ENCODE assay signal across 9 cellular contexts in genomic region chr7:1457949-1458675, GRCh38. TPM values are rescaled to one million over a fixed set of nuclear protein-coding genes. Genes with fewer than 3 reads are reported as not detected.
DNase-seq lines count a peak whose midpoint lies in the region; ATAC-seq, FAIRE-seq and TF ChIP-seq lines count a peak whose summit lies in the region.
"Had no signal": no experiment of that assay in that cellular context is flagged by ENCODE, and none has a peak within 500 bp of the region (broad histone marks: within the 10 kb centered on the region; RNA-seq: fewer than 3 reads in every experiment).

No MANE protein-coding gene starts in this region.

- WGBS in A549 (ENCODE audit: missing lambda C conversion rate), result 47% methylated on average over 19 of the region's 23 CpGs
- 69% methylated on average over 23 of the region's 23 CpGs for WGBS in HUES64
- WGBS in mesenchymal stem cell, result 53% methylated on average over 23 of the region's 23 CpGs

- H3K27me3 Mint-ChIP-seq in brain, result no peaks in the 10 kb centered on the region

- peak overlapping the region in 1 of 2 experiments; percentile 2 for H3K23ac ChIP-seq in mesenchymal stem cell (ENCODE audit: low read length in 2 of 2)

- H3K36me3 Mint-ChIP-seq in brain, result no peaks in the 10 kb centered on the region

- H3K27ac Mint-ChIP-seq in brain, result peak overlapping the region in 4 of 5 experiments; percentile 17 to 56 (median 54)

- H3K36me3 ChIP-seq in HUES64 (ENCODE audit: insufficient read depth, low read length), result no peaks in the 10 kb centered on the region
- H3K36me3 ChIP-seq in mesenchymal stem cell (ENCODE audit: control insufficient read depth in 1 of 2, insufficient read depth in 2 of 2, low read depth in 1 of 2, low read length in 2 of 2), result peaks cover 0 to 16% of the 10 kb centered on the region in 2 experiments

- CTCF ChIA-PET in A549 (lab: Yijun Ruan, JAX), result interaction anchor here (1.1 to 19.9 kb wide), 6 partner anchors 10 to 276 kb away, joined by 4 to 209 read pairs (median 8); no protein-coding TSS in a partner anchor

- H3K4me1 ChIP-seq in A549 (peaks cover 57% of the 10 kb centered on the region), HUES64 (ENCODE audit: insufficient read depth, low read length) (no peaks in the 10 kb centered on the region), mesenchymal stem cell (ENCODE audit: control insufficient read depth, insufficient read depth, low read depth, low read length) (peaks cover 69% of the 10 kb centered on the region)

- no peak for FAIRE-seq in A549 (lab: Jason Lieb, UNC)
- FAIRE-seq: GM18507 had no signal

- H2BK5ac ChIP-seq in mesenchymal stem cell (ENCODE audit: low read depth, low read length, poor library complexity, severe bottlenecking), result no peak overlapping the region

- TF ChIP-seq EP300 in A549 (IDR thresholded peaks at IDR 0.05), result no peak

- H3K9me3 ChIP-seq in A549 (no peaks in the 10 kb centered on the region), HUES64 (ENCODE audit: insufficient read depth, low read depth, low read length) (no peaks in the 10 kb centered on the region), mesenchymal stem cell (ENCODE audit: control insufficient read depth, low read length) (no peaks in the 10 kb centered on the region)

- no peak overlapping the region for H2AK5ac ChIP-seq in mesenchymal stem cell (ENCODE audit: low read length, severe bottlenecking)

- H3K9me3 Mint-ChIP-seq in brain, result no peaks in the 10 kb centered on the region

- peak overlapping the region; percentile 21 to 84 for H3K4ac ChIP-seq in mesenchymal stem cell (ENCODE audit: low read depth in 1 of 2, low read length in 2 of 2)

- peak overlapping the region; percentile 81 to 87 (median 82) for H3K4me3 Mint-ChIP-seq in brain

- peak overlapping the region; percentile 29 for H2BK15ac ChIP-seq in mesenchymal stem cell (ENCODE audit: low read depth, poor library complexity, severe bottlenecking)

- no peak for TF ChIP-seq POLR2A in A549 (IDR thresholded peaks at IDR 0.05; ENCODE audit: low read length)

- ATAC-seq in A549 (no peak; a peak in 1 of 6 replicates), GM19467 (IDR thresholded peaks at IDR 0.05; ENCODE audit: unreplicated experiment) (no peak)

- H3K4me1 Mint-ChIP-seq in brain, result peaks cover 40% of the 10 kb centered on the region

- no peak overlapping the region for H2AFZ ChIP-seq in mesenchymal stem cell (ENCODE audit: low read depth, low read length)

- POLR2A ChIA-PET in A549 (lab: Yijun Ruan, JAX), result interaction anchor here (1.6 kb wide), 2 partner anchors 11 to 19 kb away, joined by 6 read pairs; no protein-coding TSS in a partner anchor

- H3K4me2 ChIP-seq in A549, result peak overlapping the region; percentile 100
- H3K4me2 ChIP-seq in mesenchymal stem cell (ENCODE audit: low read length, poor library complexity, severe bottlenecking), result peak overlapping the region; percentile 94

- peak overlapping the region; percentile 88 to 91 for H3K27ac ChIP-seq in A549
- H3K27ac ChIP-seq in HUES64 (ENCODE audit: low read depth, low read length), result no peak overlapping the region
- peak overlapping the region; percentile 80 for H3K27ac ChIP-seq in mesenchymal stem cell (ENCODE audit: low read length, poor library complexity, severe bottlenecking)

- peak overlapping the region; percentile 19 to 45 for H2BK12ac ChIP-seq in mesenchymal stem cell (ENCODE audit: low read length in 2 of 2)

- H3K27me3 ChIP-seq in HUES64 (ENCODE audit: insufficient read depth, low read length), result no peaks in the 10 kb centered on the region
- H3K27me3 ChIP-seq in mesenchymal stem cell (ENCODE audit: control insufficient read depth in 1 of 2, insufficient read depth in 1 of 2, low read length in 2 of 2), result no peaks in the 10 kb centered on the region

- H4K91ac ChIP-seq in mesenchymal stem cell (ENCODE audit: low read length), result peak overlapping the region; percentile 66

- DNase-seq in A549 (ENCODE audit: low read depth in 1 of 2, low spot score in 1 of 2) (no peak), mesenchymal stem cell (peak; percentile 43), GM19240 (ENCODE audit: insufficient read length, low spot score) (no peak), NCI-H345 treated with DMSO at 0.1 percent for 48 hours (lab: John Stamatoyannopoulos, UW; ENCODE audit: unreplicated experiment) (no peak), NCI-H82 treated with DMSO at 0.1 percent for 48 hours (lab: John Stamatoyannopoulos, UW; ENCODE audit: unreplicated experiment) (no peak)

- TF ChIP-seq CTCF in A549 (IDR thresholded peaks at IDR 0.05) (no peak), brain (conservative IDR thresholded peaks at IDR 0.05) (no peak)

- H3K14ac ChIP-seq in mesenchymal stem cell (ENCODE audit: low read length in 2 of 2), result peak overlapping the region in 1 of 2 experiments; percentile 91

- H3K79me1 ChIP-seq in mesenchymal stem cell (replicated peaks; ENCODE audit: low read length, poor library complexity, severe bottlenecking), result peaks cover 11% of the 10 kb centered on the region

- H3K9ac ChIP-seq in HUES64 (ENCODE audit: low read depth, low read length) (peak overlapping the region; percentile 75; the same call in 1 of the 2 replicates), mesenchymal stem cell (ENCODE audit: low read length) (peak overlapping the region; percentile 86)

- peak overlapping the region; percentile 82 for H2BK120ac ChIP-seq in mesenchymal stem cell (ENCODE audit: low read depth, low read length)

- TF ChIP-seq RAD21 in A549 (conservative IDR thresholded peaks at IDR 0.05 in 1 of 2, IDR thresholded peaks at IDR 0.05 in 1 of 2), result no peak

- peak overlapping the region; percentile 58 to 91 for H3K18ac ChIP-seq in mesenchymal stem cell (ENCODE audit: low read depth in 1 of 2, low read length in 2 of 2)

- peak overlapping the region; percentile 50 for H4K8ac ChIP-seq in mesenchymal stem cell (ENCODE audit: low read length)

- H3K4me3 ChIP-seq in A549 (peak overlapping the region; percentile 96), HUES64 (ENCODE audit: low read length) (peak overlapping the region; percentile 90), mesenchymal stem cell (ENCODE audit: insufficient read depth in 1 of 2, low read depth in 1 of 2, low read length in 2 of 2) (peak overlapping the region; percentile 87 to 94)

TF ChIP-seq in A549, 52 proteins besides CTCF, POLR2A, EP300 and RAD21 (continues in another document):
- TF ChIP-seq BCL3 (IDR thresholded peaks at IDR 0.05) (no peak), HEYL (CRISPR knock-in tag; IDR thresholded peaks at IDR 0.05) (no peak), BHLHE40 (IDR thresholded peaks at IDR 0.05; ENCODE audit: low read depth, low read length) (no peak), FOXS1 (CRISPR knock-in tag; IDR thresholded peaks at IDR 0.05) (no peak), CHD4 (IDR thresholded peaks at IDR 0.05; ENCODE audit: borderline replicate concordance) (no peak), RFX5 (IDR thresholded peaks at IDR 0.05) (no peak), MAZ (IDR thresholded peaks at IDR 0.05; ENCODE audit: borderline replicate concordance, low read depth, low read length) (no peak), CBX2 (IDR thresholded peaks at IDR 0.05; ENCODE audit: borderline replicate concordance, low read depth) (no peak)

RNA-seq across cellular contexts. Expression of gene MICALL2, which starts 1.2 kb away (rescaled TPM):
- polyA plus RNA-seq in A549 (2011; rRNA removed), result 6.1 and 7.8 TPM in 2 replicates
- 19.2 and 24.5 TPM in 2 replicates for polyA plus RNA-seq in A549 (2012; cell fraction: cytosol; rRNA removed)
- 120 and 162 TPM in 2 replicates for polyA plus RNA-seq in A549 (2012; cell fraction: nucleus; rRNA removed)
- polyA plus RNA-seq in A549 (2017; fragmentation: RNase III; extraction: RNeasy Plus Mini Kit Qiagen cat#74134 plus additional on column Dnase treatment), result 18.0 to 20.6 TPM (median 19.1 TPM) in 3 replicates
- 15.3 and 16.2 TPM in 2 replicates for polyA minus RNA-seq in A549 (2011; rRNA and poly(A)+ RNA removed)
- polyA plus RNA-seq in HUES64 (2013, experiment 1 of 2), result 5.9 TPM
- 5.6 TPM for polyA plus RNA-seq in HUES64 (2013, experiment 2 of 2)
- polyA plus RNA-seq in brain (ENCODE audit: insufficient read depth, low read depth, low replicate concordance), result 5.1 TPM
- polyA plus RNA-seq in mesenchymal stem cell (2013, experiment 1 of 2), result 31.0 TPM
- polyA plus RNA-seq in mesenchymal stem cell (2013, experiment 2 of 2), result 31.5 TPM

RNA-seq across cellular contexts. Expression of gene INTS1, which starts 46.1 kb away (rescaled TPM):
- polyA plus RNA-seq in A549 (2011; rRNA removed) (14.6 and 18.4 TPM in 2 replicates), A549 (2017; fragmentation: RNase III; extraction: RNeasy Plus Mini Kit Qiagen cat#74134 plus additional on column Dnase treatment) (48.0 to 48.7 TPM (median 48.1 TPM) in 3 replicates), brain (ENCODE audit: insufficient read depth, low read depth, low replicate concordance) (102 TPM)
- polyA plus RNA-seq in A549 (2012; cell fraction: cytosol; rRNA removed), result 50.9 and 73.0 TPM in 2 replicates
- 263 and 419 TPM in 2 replicates for polyA plus RNA-seq in A549 (2012; cell fraction: nucleus; rRNA removed)
- polyA minus RNA-seq in A549 (2011; rRNA and poly(A)+ RNA removed), result 28.4 and 51.5 TPM in 2 replicates
- 52.0 TPM for polyA plus RNA-seq in HUES64 (2013, experiment 1 of 2)
- polyA plus RNA-seq in HUES64 (2013, experiment 2 of 2), result 50.7 TPM
- polyA plus RNA-seq in mesenchymal stem cell (2013, experiment 1 of 2), result 23.4 TPM
- polyA plus RNA-seq in mesenchymal stem cell (2013, experiment 2 of 2), result 22.7 TPM
